In the genomic region with DNA sequence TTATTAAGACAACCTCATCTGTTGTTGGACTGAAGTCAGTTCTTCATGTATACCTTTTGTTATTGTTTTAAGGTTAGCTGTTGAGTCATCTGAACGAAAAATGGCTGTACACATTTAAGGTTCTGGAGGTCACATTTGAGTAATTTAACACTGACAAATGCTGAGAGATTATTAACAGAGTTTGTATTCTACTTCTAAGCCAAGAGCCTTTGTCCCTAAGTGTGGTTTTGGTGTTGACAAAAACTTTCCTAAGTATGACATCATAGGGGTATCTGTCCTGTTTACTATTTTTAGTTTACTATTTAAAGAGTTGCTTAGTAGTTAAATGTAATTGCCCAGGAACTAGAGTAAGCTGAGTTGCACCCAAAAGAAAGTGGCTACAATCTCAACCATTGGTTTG, we compare ENCODE assay signal across 12 cellular contexts.
DNase-seq lines count a peak whose midpoint lies in the region; ATAC-seq, FAIRE-seq and TF ChIP-seq lines count a peak whose summit lies in the region.
"Had no signal": no experiment of that assay in that cellular context is flagged by ENCODE, and none has a peak within 500 bp of the region (broad histone marks: within the 10 kb centered on the region; RNA-seq: fewer than 3 reads in every experiment).

No MANE protein-coding gene starts in this region.

- TF ChIP-seq EP300 in HepG2 (IDR thresholded peaks at IDR 0.05; ENCODE audit: low read depth in 2 of 2, low read length in 2 of 2) = no peak
- TF ChIP-seq EP300 in HepG2 (CRISPR knock-in tag; IDR thresholded peaks at IDR 0.05; ENCODE audit: borderline replicate concordance) = no peak

- H3K27me3 ChIP-seq in HepG2 (ENCODE audit: control insufficient read depth in 1 of 2, insufficient read depth in 2 of 2, low read length in 2 of 2) = no peaks in the 10 kb centered on the region

- ATAC-seq in GM18861 (IDR thresholded peaks at IDR 0.05; ENCODE audit: unreplicated experiment) = peak; percentile 92
- peak; percentile 72 for ATAC-seq in GM21737 (IDR thresholded peaks at IDR 0.05; ENCODE audit: unreplicated experiment)
- ATAC-seq in HG03457 (IDR thresholded peaks at IDR 0.05; ENCODE audit: unreplicated experiment) = peak; percentile 74
- no peak for ATAC-seq in HepG2

- in situ Hi-C loops in HepG2 (cut with HindIII; ENCODE audit: extremely low pct_ligation_motif_present, low pct_unique_long_range_greater_than_20kb) = no loop called here

- TF ChIP-seq CTCF in HepG2 (CRISPR knock-in tag; IDR thresholded peaks at IDR 0.05) = no peak

- no peak for DNase-seq in HepG2 (ENCODE audit: low spot score)
- no peak for DNase-seq in midbrain (lab: John Stamatoyannopoulos, UW)
- DNase-seq in GDM1 (lab: John Stamatoyannopoulos, UW) = no peak
- no peak for DNase-seq in anterior cingulate cortex (lab: John Stamatoyannopoulos, UW)
- no peak for DNase-seq in SIG-M5 treated with dmso at 0.1 percent for 504 hours (lab: John Stamatoyannopoulos, UW; ENCODE audit: unreplicated experiment)
- DNase-seq: activated naive CD8-positive, alpha-beta T cell treated with anti-CD3 and anti-CD28 coated beads, Interleukin-2, amount 10 ng/mL, durations not matched to agents 7 days and 5 days; H9; stimulated activated CD8-positive, alpha-beta memory T cell treated with anti-CD3 and anti-CD28 coated beads, Interleukin-4, amount 100 ng/mL, for 48 hours had no signal

- no peaks in the 10 kb centered on the region for H3K4me1 ChIP-seq in HepG2 (ENCODE audit: insufficient read depth, low read length)
- H3K4me1 ChIP-seq: parathyroid adenoma had no signal

- CTCF ChIA-PET in HepG2 (lab: Yijun Ruan, JAX; ENCODE audit: low intra/inter-chr PET ratio, low total read pairs) = no interaction called here

- BruUV-seq in HepG2 (replicated peaks; lab: Mats Ljungman, UMichigan) = no TSS peak

- H3K27ac ChIP-seq in HepG2 (ENCODE audit: extremely low read length, insufficient read depth, low read length) = no peak overlapping the region
- H3K27ac ChIP-seq: parathyroid adenoma had no signal

- WGBS in HepG2 (ENCODE audit: low lambda C conversion rate) = 58% methylated on average over 1 of the region's 1 CpG

- no peak for TF ChIP-seq RAD21 in HepG2 (CRISPR knock-in tag; IDR thresholded peaks at IDR 0.05)

- no peak overlapping the region for H3K4me3 ChIP-seq in HepG2 (replicated peaks in 1 of 3; ENCODE audit: insufficient read depth in 1 of 3, low read depth in 2 of 3, low read length in 3 of 3)

- no peak for TF ChIP-seq POLR2A in HepG2 (IDR thresholded peaks at IDR 0.05; ENCODE audit: insufficient read depth in 1 of 2, low read depth in 2 of 2, low read length in 2 of 2)

- H3K36me3 ChIP-seq in HepG2 (replicated peaks in 1 of 2; ENCODE audit: control insufficient read depth in 1 of 2, insufficient read depth in 2 of 2, low read length in 2 of 2) = no peaks in the 10 kb centered on the region

- no peak for FAIRE-seq in HepG2 (lab: Jason Lieb, UNC)

- no peak overlapping the region for H3K9ac ChIP-seq in HepG2 (ENCODE audit: insufficient read depth, low read depth, low read length)
- H3K9ac ChIP-seq: parathyroid adenoma had no signal

- H3K4me2 ChIP-seq in HepG2 (ENCODE audit: low read depth, low read length) = no peak overlapping the region

- intact Hi-C loops in HepG2 (cut with micrococcal nuclease; ENCODE audit: unreplicated experiment) = no loop called here

- peaks cover 22% of the 10 kb centered on the region for H3K79me2 ChIP-seq in HepG2 (ENCODE audit: insufficient read depth, low read length)

- H3K9me3 ChIP-seq in HepG2 (ENCODE audit: low read length) = no peaks in the 10 kb centered on the region

- H4K20me1 ChIP-seq in HepG2 (ENCODE audit: insufficient read depth, low read length) = peaks cover 8% of the 10 kb centered on the region; the same call in 1 of the 2 replicates

- H2AFZ ChIP-seq in HepG2 (ENCODE audit: low read length) = no peak overlapping the region
- H2AFZ ChIP-seq: parathyroid adenoma had no signal

- POLR2A ChIA-PET in HepG2 (lab: Yijun Ruan, JAX) = no interaction called here

TF ChIP-seq in HepG2, 621 proteins besides CTCF, POLR2A, EP300 and RAD21:
- TF ChIP-seq, protein P1, sequence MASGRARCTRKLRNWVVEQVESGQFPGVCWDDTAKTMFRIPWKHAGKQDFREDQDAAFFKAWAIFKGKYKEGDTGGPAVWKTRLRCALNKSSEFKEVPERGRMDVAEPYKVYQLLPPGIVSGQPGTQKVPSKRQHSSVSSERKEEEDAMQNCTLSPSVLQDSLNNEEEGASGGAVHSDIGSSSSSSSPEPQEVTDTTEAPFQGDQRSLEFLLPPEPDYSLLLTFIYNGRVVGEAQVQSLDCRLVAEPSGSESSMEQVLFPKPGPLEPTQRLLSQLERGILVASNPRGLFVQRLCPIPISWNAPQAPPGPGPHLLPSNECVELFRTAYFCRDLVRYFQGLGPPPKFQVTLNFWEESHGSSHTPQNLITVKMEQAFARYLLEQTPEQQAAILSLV (CRISPR knock-in tag; IDR thresholded peaks at IDR 0.05; ENCODE audit: borderline replicate concordance) = no peak
- peak; percentile 72 for TF ChIP-seq ATF7 (IDR thresholded peaks at IDR 0.05)
- no peak for TF ChIP-seq ATF7 (CRISPR knock-in tag; IDR thresholded peaks at IDR 0.05)
